ENCODE assay signal across 10 cellular contexts in genomic region chr1:183306317-183307042, GRCh38.
DNase-seq lines count a peak whose midpoint lies in the region; ATAC-seq and TF ChIP-seq lines count a peak whose summit lies in the region.
"Had no signal": no experiment of that assay in that cellular context is flagged by ENCODE, and none has a peak within 500 bp of the region (broad histone marks: within the 10 kb centered on the region; RNA-seq: fewer than 3 reads in every experiment).

No MANE protein-coding gene starts in this region.

- no peak for TF ChIP-seq POLR2A in gastroesophageal sphincter (IDR thresholded peaks at IDR 0.05)

- H3K79me2 ChIP-seq in DND-41 (ENCODE audit: insufficient read depth, low read length), result no peaks in the 10 kb centered on the region

- DNase-seq in DND-41 (no peak), WERI-Rb-1 (no peak), memory B cell (ENCODE audit: low spot score in 2 of 2) (no peak), T1000 (lab: John Stamatoyannopoulos, UW) (no peak)
- no peak for DNase-seq in effector CD4-positive, alpha-beta T cell

- no peaks in the 10 kb centered on the region for H3K9me3 Mint-ChIP-seq in memory B cell
- H3K9me3 Mint-ChIP-seq: stimulated activated naive CD8-positive, alpha-beta T cell treated with anti-CD3 and anti-CD28 coated beads, Interleukin-15, Interleukin-2, amounts not matched to agents 100 ng/mL and 50 ng/mL, for 24 hours had no signal

- 39 to 53% methylated on average over 3 to 5 of the region's 5 CpGs for WGBS in gastroesophageal sphincter (ENCODE audit: low coverage in 1 of 2), 2 donors

- no peak for TF ChIP-seq EP300 in gastroesophageal sphincter (IDR thresholded peaks at IDR 0.05)

- H3K4me1 ChIP-seq in DND-41 (ENCODE audit: insufficient read depth, low read length) (no peaks in the 10 kb centered on the region), gastroesophageal sphincter (peaks cover 4 to 72% (median 21%) of the 10 kb centered on the region in 3 donors)
- H3K4me1 ChIP-seq: adrenal gland had no signal

- no peaks in the 10 kb centered on the region for H4K20me1 ChIP-seq in DND-41 (ENCODE audit: insufficient read depth, low read length)

- H3K9me3 ChIP-seq in DND-41 (ENCODE audit: insufficient read depth, low read length, severe bottlenecking) (no peaks in the 10 kb centered on the region), WERI-Rb-1 (ENCODE audit: severe bottlenecking) (no peaks in the 10 kb centered on the region), gastroesophageal sphincter (no peaks in the 10 kb centered on the region)
- H3K9me3 ChIP-seq: adrenal gland had no signal

- no peak overlapping the region for H2AFZ ChIP-seq in DND-41 (ENCODE audit: low read depth, low read length)

- H3K4me3 Mint-ChIP-seq in memory B cell, result no peak overlapping the region
- H3K4me3 Mint-ChIP-seq: stimulated activated naive CD8-positive, alpha-beta T cell treated with anti-CD3 and anti-CD28 coated beads, Interleukin-15, Interleukin-2, amounts not matched to agents 100 ng/mL and 50 ng/mL, for 24 hours had no signal

- no peak overlapping the region for H3K27ac Mint-ChIP-seq in memory B cell
- H3K27ac Mint-ChIP-seq: stimulated activated naive CD8-positive, alpha-beta T cell treated with anti-CD3 and anti-CD28 coated beads, Interleukin-15, Interleukin-2, amounts not matched to agents 100 ng/mL and 50 ng/mL, for 24 hours had no signal

- no peak overlapping the region for H3K4me3 ChIP-seq in DND-41 (ENCODE audit: low read depth in 1 of 2, low read length in 2 of 2)
- no peak overlapping the region for H3K4me3 ChIP-seq in WERI-Rb-1 (ENCODE audit: low read depth, low read length)
- no peak overlapping the region for H3K4me3 ChIP-seq in gastroesophageal sphincter
- H3K4me3 ChIP-seq: adrenal gland had no signal

- peak; percentile 45 for TF ChIP-seq CTCF in DND-41 (IDR thresholded peaks at IDR 0.05; ENCODE audit: borderline replicate concordance, extremely low read depth, low read length, poor library complexity, severe bottlenecking)
- peak; percentile 16; the same call in 1 of the 2 replicates for TF ChIP-seq CTCF in WERI-Rb-1 (IDR thresholded peaks at IDR 0.05; ENCODE audit: low read depth, low read length)
- peak in 1 of 4 experiments; percentile 18 for TF ChIP-seq CTCF in gastroesophageal sphincter (IDR thresholded peaks at IDR 0.05)

- H3K36me3 ChIP-seq in DND-41 (ENCODE audit: insufficient read depth, low read length), result no peaks in the 10 kb centered on the region
- H3K36me3 ChIP-seq in WERI-Rb-1, result no peaks in the 10 kb centered on the region
- H3K36me3 ChIP-seq in gastroesophageal sphincter, result no peaks in the 10 kb centered on the region
- H3K36me3 ChIP-seq: adrenal gland had no signal

- peaks cover 3% of the 10 kb centered on the region for H3K4me1 Mint-ChIP-seq in memory B cell

- no peaks in the 10 kb centered on the region for H3K36me3 Mint-ChIP-seq in memory B cell

- ATAC-seq in DND-41 (ENCODE audit: insufficient read depth, low read depth) (no peak), HG02870 (IDR thresholded peaks at IDR 0.05; ENCODE audit: unreplicated experiment) (peak; percentile 47), memory B cell (ENCODE audit: low read depth) (peak; percentile 59), gastroesophageal sphincter (no peak), HG03108 (IDR thresholded peaks at IDR 0.05; ENCODE audit: unreplicated experiment) (no peak)

- H3K27me3 ChIP-seq in DND-41 (ENCODE audit: insufficient read depth, low read length, poor library complexity) (no peaks in the 10 kb centered on the region), WERI-Rb-1 (ENCODE audit: insufficient read depth, low read depth, severe bottlenecking) (no peaks in the 10 kb centered on the region), gastroesophageal sphincter (no peaks in the 10 kb centered on the region)

- H3K9ac ChIP-seq in DND-41 (ENCODE audit: low read depth, low read length), result no peak overlapping the region

- peaks cover 7% of the 10 kb centered on the region for H3K27me3 Mint-ChIP-seq in memory B cell

- no peak overlapping the region for H3K27ac ChIP-seq in DND-41 (ENCODE audit: low read length)
- H3K27ac ChIP-seq in WERI-Rb-1, result no peak overlapping the region
- no peak overlapping the region for H3K27ac ChIP-seq in gastroesophageal sphincter
- H3K27ac ChIP-seq: adrenal gland had no signal

- H3K4me2 ChIP-seq in DND-41 (ENCODE audit: insufficient read depth, low read length), result no peak overlapping the region

Comparison
In these comparisons a context has a peak if more than half of its experiments do, and no peak if none do; other contexts are left out.
1. ATAC-seq: peak in HG02870 (single experiment) and memory B cell (single experiment); none in DND-41 (single experiment), gastroesophageal sphincter (single experiment) and HG03108 (single experiment).